In genomic region chr1:39395357-39395831, GRCh38 we compare ENCODE assay signal across 8 cellular contexts.
DNase-seq lines count a peak whose midpoint lies in the region; ATAC-seq, FAIRE-seq and TF ChIP-seq lines count a peak whose summit lies in the region.

No MANE protein-coding gene starts in this region.

- intact Hi-C loops in endothelial cell of umbilical vein (cut with micrococcal nuclease), result loop anchor here (5.0 kb wide), 1 partner anchor 288 kb away; no protein-coding TSS in a partner anchor

- no peak overlapping the region for H3K4me3 ChIP-seq in endothelial cell of umbilical vein (replicated peaks in 1 of 3; ENCODE audit: insufficient read depth in 1 of 3, low read depth in 1 of 3, low read length in 3 of 3)

- H3K9ac ChIP-seq in endothelial cell of umbilical vein (replicated peaks; ENCODE audit: extremely low read depth, insufficient read depth, low read length), result peak overlapping the region; percentile 44

- DNase-seq in D721Med (ENCODE audit: insufficient read length, low spot score), result peak; percentile 59
- DNase-seq in NCI-H526 treated with DMSO at 0.1 percent for 48 hours (lab: John Stamatoyannopoulos, UW), result peak; percentile 62
- peak; percentile 92 for DNase-seq in endothelial cell of umbilical vein (ENCODE audit: low read depth, low spot score)
- no peak for DNase-seq in natural killer cell treated with Interleukin-12 subunit alpha and Interleukin-12 subunit beta and Interleukin-15 and Interleukin-18, amount 100 ng/mL, for 72 hours (ENCODE audit: low spot score)
- DNase-seq in NCI-H1436 (lab: John Stamatoyannopoulos, UW), result no peak
- DNase-seq in COR-L47 (lab: John Stamatoyannopoulos, UW), result no peak

- no peaks in the 10 kb centered on the region for H4K20me1 ChIP-seq in endothelial cell of umbilical vein (replicated peaks; ENCODE audit: control insufficient read depth, extremely low read depth, insufficient read depth, low read length)

- H3K9me1 ChIP-seq in endothelial cell of umbilical vein (replicated peaks; ENCODE audit: control insufficient read depth, extremely low read depth, insufficient read depth, low read length), result no peaks in the 10 kb centered on the region

- H3K27ac ChIP-seq in endothelial cell of umbilical vein (ENCODE audit: insufficient read depth, low read depth, low read length), result peak overlapping the region; percentile 54

- no peaks in the 10 kb centered on the region for H3K9me3 ChIP-seq in endothelial cell of umbilical vein (replicated peaks; ENCODE audit: control insufficient read depth, insufficient read depth, low read length)

- H3K27me3 Mint-ChIP-seq in natural killer cell treated with Interleukin-12 subunit alpha and Interleukin-12 subunit beta and Interleukin-15 and Interleukin-18, amount 100 ng/mL, for 72 hours, result no peaks in the 10 kb centered on the region

- TF ChIP-seq POLR2A in endothelial cell of umbilical vein (IDR thresholded peaks at IDR 0.05; ENCODE audit: low read depth, low read length), result peak; percentile 7

- POLR2A ChIA-PET in endothelial cell of umbilical vein (lab: Charles Lee), result interaction anchor here (0.6 to 1.2 kb wide), 2 partner anchors 15 to 19 kb away, joined by 3 to 9 read pairs; no protein-coding TSS in a partner anchor

- peaks cover 58% of the 10 kb centered on the region for H3K79me2 ChIP-seq in endothelial cell of umbilical vein (ENCODE audit: control insufficient read depth, insufficient read depth, low read length)

- TF ChIP-seq CTCF in D721Med (IDR thresholded peaks at IDR 0.05; ENCODE audit: insufficient read depth, missing control alignments) (no peak), endothelial cell of umbilical vein (IDR thresholded peaks at IDR 0.05; ENCODE audit: extremely low read depth in 1 of 2, insufficient read depth in 1 of 2, low read depth in 1 of 2, low read length in 2 of 2) (no peak)

- CTCF ChIA-PET in endothelial cell of umbilical vein (lab: Charles Lee), result interaction anchor here (0.7 to 2.6 kb wide), 8 partner anchors 9 to 342 kb away, joined by 3 to 25 read pairs (median 3); no protein-coding TSS in a partner anchor

- H3K4me3 Mint-ChIP-seq in natural killer cell treated with Interleukin-12 subunit alpha and Interleukin-12 subunit beta and Interleukin-15 and Interleukin-18, amount 100 ng/mL, for 72 hours, result no peak overlapping the region

- ATAC-seq in natural killer cell treated with Interleukin-12 subunit alpha and Interleukin-12 subunit beta and Interleukin-15 and Interleukin-18, amount 100 ng/mL, for 72 hours, result no peak
- no peak for ATAC-seq in HG03135 (IDR thresholded peaks at IDR 0.05; ENCODE audit: unreplicated experiment)
- no peak for ATAC-seq in GM21447 (IDR thresholded peaks at IDR 0.05; ENCODE audit: unreplicated experiment)

- FAIRE-seq in D721Med (lab: Jason Lieb, UNC) (no peak), endothelial cell of umbilical vein (lab: Jason Lieb, UNC) (peak; percentile 40)

- peak overlapping the region; percentile 14 to 65 for H3K27ac Mint-ChIP-seq in natural killer cell treated with Interleukin-12 subunit alpha and Interleukin-12 subunit beta and Interleukin-15 and Interleukin-18, amount 100 ng/mL, for 72 hours

- dilution Hi-C loops in endothelial cell of umbilical vein (cut with MboI; ENCODE audit: extremely low pct_ligation_motif_present, low sequenced_read_pairs), result no loop called here

- H3K27me3 ChIP-seq in endothelial cell of umbilical vein (ENCODE audit: control insufficient read depth in 2 of 2, insufficient read depth in 2 of 2, low read length in 2 of 2), result no peaks in the 10 kb centered on the region

- H3K4me2 ChIP-seq in endothelial cell of umbilical vein (ENCODE audit: insufficient read depth, low read length), result peak overlapping the region; percentile 68

- H3K4me1 ChIP-seq in endothelial cell of umbilical vein (ENCODE audit: control insufficient read depth, extremely low read depth, insufficient read depth, low read length), result peaks cover 88% of the 10 kb centered on the region

- no peak overlapping the region for H2AFZ ChIP-seq in endothelial cell of umbilical vein (ENCODE audit: low read depth, low read length)

- peaks cover 0 to under 1% of the 10 kb centered on the region in 2 experiments for H3K36me3 ChIP-seq in endothelial cell of umbilical vein (ENCODE audit: control insufficient read depth in 2 of 2, extremely low read depth in 1 of 2, insufficient read depth in 2 of 2, low read length in 2 of 2)

- no peaks in the 10 kb centered on the region for H3K9me3 Mint-ChIP-seq in natural killer cell treated with Interleukin-12 subunit alpha and Interleukin-12 subunit beta and Interleukin-15 and Interleukin-18, amount 100 ng/mL, for 72 hours

- BruUV-seq in endothelial cell of umbilical vein (replicated peaks; lab: Mats Ljungman, UMichigan), result no TSS peak

- peaks cover 14% of the 10 kb centered on the region for H3K36me3 Mint-ChIP-seq in natural killer cell treated with Interleukin-12 subunit alpha and Interleukin-12 subunit beta and Interleukin-15 and Interleukin-18, amount 100 ng/mL, for 72 hours

- H3K4me1 Mint-ChIP-seq in natural killer cell treated with Interleukin-12 subunit alpha and Interleukin-12 subunit beta and Interleukin-15 and Interleukin-18, amount 100 ng/mL, for 72 hours (ENCODE audit: low read depth in 2 of 2), result peaks cover 64 to 81% of the 10 kb centered on the region in 2 donors

TF ChIP-seq in endothelial cell of umbilical vein, 7 proteins besides CTCF, POLR2A, EP300 and RAD21:
- TF ChIP-seq MAX (IDR thresholded peaks at IDR 0.05; ENCODE audit: insufficient read depth, insufficient read length) (no peak), MYC (IDR thresholded peaks at IDR 0.05; ENCODE audit: low read depth, low read length) (no peak), GATA2 (IDR thresholded peaks at IDR 0.05; ENCODE audit: insufficient read depth, insufficient read length, low read depth, low read length) (peak; percentile 39), JUN (IDR thresholded peaks at IDR 0.05; ENCODE audit: borderline replicate concordance, insufficient read depth, insufficient read length, low read depth) (no peak)

Comparison
In these comparisons a context has a peak if more than half of its experiments do, and no peak if none do; other contexts are left out.
1. DNase-seq: peak in D721Med (single experiment), NCI-H526 treated with DMSO at 0.1 percent for 48 hours (single experiment) and endothelial cell of umbilical vein (single experiment); none in natural killer cell treated with Interleukin-12 subunit alpha and Interleukin-12 subunit beta and Interleukin-15 and Interleukin-18, amount 100 ng/mL, for 72 hours (single experiment), NCI-H1436 (single experiment) and COR-L47 (single experiment).